ENCODE assay signal across 8 cellular contexts in the genomic region with DNA sequence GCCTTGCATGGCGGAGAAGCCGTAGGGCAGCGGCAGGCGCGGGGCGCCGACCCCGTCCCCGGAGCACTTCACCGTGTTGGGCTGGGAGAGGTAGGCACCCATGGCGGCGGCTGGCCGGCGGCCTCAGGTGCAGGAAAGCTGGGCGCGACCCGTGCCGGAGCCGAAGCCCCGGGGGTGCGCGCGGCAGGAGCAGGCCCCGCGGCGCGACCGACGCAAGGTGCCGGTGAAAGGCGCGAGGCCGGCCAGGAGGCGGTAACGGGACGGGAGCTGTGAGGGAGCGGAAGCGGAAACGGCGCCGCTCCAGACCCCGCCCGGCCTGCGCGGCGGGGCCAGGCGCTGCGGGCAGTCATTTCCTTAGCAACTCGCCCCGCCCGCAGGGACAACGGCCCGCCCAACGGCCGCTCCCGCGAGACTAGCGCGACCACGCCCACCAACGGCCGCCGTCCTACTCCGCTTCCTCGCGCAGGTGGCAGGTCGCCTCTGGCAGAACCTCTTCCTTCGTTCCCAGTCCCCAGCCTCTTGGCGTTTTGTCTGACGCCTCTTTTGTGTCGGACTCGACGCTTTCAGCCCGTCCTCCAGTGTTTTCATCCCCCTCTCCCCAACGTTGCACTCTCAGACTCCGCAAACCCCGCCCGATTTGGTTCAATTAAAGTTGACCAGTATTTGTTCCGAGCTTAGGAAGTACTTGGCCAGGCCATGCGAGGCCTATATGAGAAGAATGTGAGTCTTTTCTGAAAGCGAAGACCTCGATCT. TPM values are rescaled to one million over a fixed set of nuclear protein-coding genes. Genes with fewer than 3 reads are reported as not detected.
DNase-seq lines count a peak whose midpoint lies in the region; ATAC-seq, FAIRE-seq and TF ChIP-seq lines count a peak whose summit lies in the region.

A gene with protein sequence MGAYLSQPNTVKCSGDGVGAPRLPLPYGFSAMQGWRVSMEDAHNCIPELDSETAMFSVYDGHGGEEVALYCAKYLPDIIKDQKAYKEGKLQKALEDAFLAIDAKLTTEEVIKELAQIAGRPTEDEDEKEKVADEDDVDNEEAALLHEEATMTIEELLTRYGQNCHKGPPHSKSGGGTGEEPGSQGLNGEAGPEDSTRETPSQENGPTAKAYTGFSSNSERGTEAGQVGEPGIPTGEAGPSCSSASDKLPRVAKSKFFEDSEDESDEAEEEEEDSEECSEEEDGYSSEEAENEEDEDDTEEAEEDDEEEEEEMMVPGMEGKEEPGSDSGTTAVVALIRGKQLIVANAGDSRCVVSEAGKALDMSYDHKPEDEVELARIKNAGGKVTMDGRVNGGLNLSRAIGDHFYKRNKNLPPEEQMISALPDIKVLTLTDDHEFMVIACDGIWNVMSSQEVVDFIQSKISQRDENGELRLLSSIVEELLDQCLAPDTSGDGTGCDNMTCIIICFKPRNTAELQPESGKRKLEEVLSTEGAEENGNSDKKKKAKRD (minus strand): TSS at position 271 of the 753 bp plus-strand sequence. CDS start 169 bp downstream, at position 102.

- peak within 1 kb of the TSS; percentile 79 for H3K9ac ChIP-seq in Loucy (ENCODE audit: low read depth, low read length, poor library complexity, severe bottlenecking)

- peak within 1 kb of the TSS; percentile 80 for H2AFZ ChIP-seq in Loucy (ENCODE audit: low read length)

- H3K9me3 Mint-ChIP-seq in activated T-helper 2 cell treated with anti-CD3 and anti-CD28 coated beads, Interferon-gamma antibody, Interleukin-2, Interleukin-4, amounts not matched to agents 10 μg/mL and 5 μg/mL and 100 μg/mL, durations not matched to agents 14 hours and 24 hours and 36 hours, result no peaks in the 10 kb centered on the region
- H3K9me3 Mint-ChIP-seq in natural killer cell, result no peaks in the 10 kb centered on the region

- no peaks in the 10 kb centered on the region for H3K36me3 ChIP-seq in Loucy (ENCODE audit: insufficient read depth, low read length)
- peaks cover 29% of the 10 kb centered on the region for H3K36me3 ChIP-seq in RWPE2 (ENCODE audit: low read depth)

- H3K79me2 ChIP-seq in Loucy (ENCODE audit: insufficient read depth, low read length), result peaks cover 49% of the 10 kb centered on the region

- H3K4me1 Mint-ChIP-seq in activated T-helper 2 cell treated with anti-CD3 and anti-CD28 coated beads, Interferon-gamma antibody, Interleukin-2, Interleukin-4, amounts not matched to agents 10 μg/mL and 5 μg/mL and 100 μg/mL, durations not matched to agents 14 hours and 24 hours and 36 hours (ENCODE audit: low read depth), result peaks cover 20% of the 10 kb centered on the region
- H3K4me1 Mint-ChIP-seq in natural killer cell, result peaks cover 30 to 38% of the 10 kb centered on the region in 2 donors

- TF ChIP-seq CTCF in Loucy (conservative IDR thresholded peaks at IDR 0.05; ENCODE audit: low read length) (no peak), RWPE2 (IDR thresholded peaks at IDR 0.05; ENCODE audit: poor library complexity, severe bottlenecking) (no peak), fibroblast of mammary gland (conservative IDR thresholded peaks at IDR 0.05; ENCODE audit: control insufficient read depth, insufficient read depth, low read depth, low read length) (no peak), natural killer cell (IDR thresholded peaks at IDR 0.05) (no peak)

- peaks cover 27% of the 10 kb centered on the region for H3K36me3 Mint-ChIP-seq in activated T-helper 2 cell treated with anti-CD3 and anti-CD28 coated beads, Interferon-gamma antibody, Interleukin-2, Interleukin-4, amounts not matched to agents 10 μg/mL and 5 μg/mL and 100 μg/mL, durations not matched to agents 14 hours and 24 hours and 36 hours (ENCODE audit: low read depth)
- no peaks in the 10 kb centered on the region for H3K36me3 Mint-ChIP-seq in natural killer cell

- peak within 1 kb of the TSS; percentile 89 for H3K4me3 Mint-ChIP-seq in activated T-helper 2 cell treated with anti-CD3 and anti-CD28 coated beads, Interferon-gamma antibody, Interleukin-2, Interleukin-4, amounts not matched to agents 10 μg/mL and 5 μg/mL and 100 μg/mL, durations not matched to agents 14 hours and 24 hours and 36 hours (ENCODE audit: low read depth)
- peak within 1 kb of the TSS; percentile 90 for H3K4me3 Mint-ChIP-seq in natural killer cell

- peak; percentile 88 for FAIRE-seq in H54 (lab: Jason Lieb, UNC)

- no peaks in the 10 kb centered on the region for H3F3A ChIP-seq in Loucy (ENCODE audit: low read depth)

- DNase-seq in ELF-1 (ENCODE audit: low read depth, low spot score), result peak; percentile 98
- peak; percentile 88 for DNase-seq in H54 (ENCODE audit: insufficient read length, low spot score)
- DNase-seq in RWPE2 (ENCODE audit: low spot score), result peak; percentile 92
- DNase-seq in activated T-helper 2 cell treated with anti-CD3 and anti-CD28 coated beads, Interferon-gamma antibody, Interleukin-2, Interleukin-4, amounts not matched to agents 10 μg/mL and 5 μg/mL and 100 μg/mL, durations not matched to agents 14 hours and 24 hours and 36 hours (ENCODE audit: low spot score), result peak; percentile 96
- peak; percentile 88 for DNase-seq in fibroblast of mammary gland (ENCODE audit: low read depth)
- peak; percentile 97 for DNase-seq in natural killer cell
- DNase-seq in stimulated activated naive CD4-positive, alpha-beta T cell treated with Interleukin-2 at 50 U/mL for 16 hours (lab: John Stamatoyannopoulos, UW), result peak; percentile 95

- intact Hi-C loops in activated T-helper 2 cell treated with anti-CD3 and anti-CD28 coated beads, Interferon-gamma antibody, Interleukin-2, Interleukin-4, amounts not matched to agents 10 μg/mL and 5 μg/mL and 100 μg/mL, durations not matched to agents 14 hours and 24 hours and 36 hours (cut with micrococcal nuclease), result loop anchor here (1.0 to 2.0 kb wide), 3 partner anchors 19 to 53 kb away; a partner anchor contains a TSS
- intact Hi-C loops in natural killer cell (cut with micrococcal nuclease), result loop anchor here (1.0 to 2.0 kb wide), 4 partner anchors 18 to 79 kb away; a partner anchor contains a TSS

- peak within 1 kb of the TSS; percentile 88 for H3K27ac Mint-ChIP-seq in activated T-helper 2 cell treated with anti-CD3 and anti-CD28 coated beads, Interferon-gamma antibody, Interleukin-2, Interleukin-4, amounts not matched to agents 10 μg/mL and 5 μg/mL and 100 μg/mL, durations not matched to agents 14 hours and 24 hours and 36 hours
- H3K27ac Mint-ChIP-seq in natural killer cell, result peak within 1 kb of the TSS; percentile 92 to 93

- peak within 1 kb of the TSS; percentile 85 for H3K4me2 ChIP-seq in Loucy (ENCODE audit: low read depth, low read length, poor library complexity, severe bottlenecking)

- no peaks in the 10 kb centered on the region for H3K9me2 ChIP-seq in Loucy (replicated peaks; ENCODE audit: low read depth, low read length)

- ATAC-seq in RWPE2 (ENCODE audit: low read depth), result peak; percentile 95
- peak; percentile 95 to 100 (median 97) for ATAC-seq in natural killer cell

- H3K27me3 ChIP-seq in Loucy (ENCODE audit: insufficient read depth, low read length, poor library complexity, severe bottlenecking) (no peaks in the 10 kb centered on the region), RWPE2 (ENCODE audit: insufficient read depth, poor library complexity, severe bottlenecking) (no peaks in the 10 kb centered on the region)

- H3K9me3 ChIP-seq in Loucy (ENCODE audit: insufficient read depth, low read depth, low read length) (no peaks in the 10 kb centered on the region), RWPE2 (ENCODE audit: severe bottlenecking) (no peaks in the 10 kb centered on the region)

- peak within 1 kb of the TSS; percentile 78 for H3K27ac ChIP-seq in RWPE2 (ENCODE audit: poor library complexity, severe bottlenecking)

- peaks cover 44% of the 10 kb centered on the region for H4K20me1 ChIP-seq in Loucy (ENCODE audit: insufficient read depth, low read length, poor library complexity, severe bottlenecking)

- peak; percentile 81 for TF ChIP-seq POLR2A in H54 (IDR thresholded peaks at IDR 0.05; ENCODE audit: low read depth, low read length)

- H3K4me3 ChIP-seq in Loucy (ENCODE audit: low read length, poor library complexity, severe bottlenecking) (peak within 1 kb of the TSS; percentile 99), RWPE2 (ENCODE audit: severe bottlenecking) (peak within 1 kb of the TSS; percentile 96), fibroblast of mammary gland (ENCODE audit: control insufficient read depth, low read depth, low read length) (peak within 1 kb of the TSS; percentile 85)

- peaks cover 3% of the 10 kb centered on the region for H3K27me3 Mint-ChIP-seq in activated T-helper 2 cell treated with anti-CD3 and anti-CD28 coated beads, Interferon-gamma antibody, Interleukin-2, Interleukin-4, amounts not matched to agents 10 μg/mL and 5 μg/mL and 100 μg/mL, durations not matched to agents 14 hours and 24 hours and 36 hours (ENCODE audit: low read depth)
- peaks cover 10 to 13% of the 10 kb centered on the region in 2 donors for H3K27me3 Mint-ChIP-seq in natural killer cell (ENCODE audit: low read depth in 2 of 2)

- H3K4me1 ChIP-seq in Loucy (ENCODE audit: insufficient read depth, low read length, poor library complexity, severe bottlenecking) (peaks cover 34% of the 10 kb centered on the region), RWPE2 (ENCODE audit: insufficient read depth, poor library complexity, severe bottlenecking) (peaks cover 12% of the 10 kb centered on the region)

RNA-seq across cellular contexts. Expression of the gene that starts here (rescaled TPM):
- total RNA-seq in activated T-helper 2 cell treated with anti-CD3 and anti-CD28 coated beads, Interferon-gamma antibody, Interleukin-2, Interleukin-4, amounts not matched to agents 10 μg/mL and 5 μg/mL and 100 μg/mL, durations not matched to agents 14 hours and 24 hours and 36 hours, result 159 and 163 TPM in 2 replicates
- total RNA-seq in natural killer cell, result 10 to 100 TPM; 63.9 to 73.8 (median 69.5) TPM

Comparison
In these comparisons a context has a peak if more than half of its experiments do, and no peak if none do; other contexts are left out.
1. Peak in every context shown above with its lines: DNase-seq, ATAC-seq, H3K4me3 ChIP-seq and H3K27ac ChIP-seq.